ENCODE assay signal across 20 cellular contexts in the genomic region with DNA sequence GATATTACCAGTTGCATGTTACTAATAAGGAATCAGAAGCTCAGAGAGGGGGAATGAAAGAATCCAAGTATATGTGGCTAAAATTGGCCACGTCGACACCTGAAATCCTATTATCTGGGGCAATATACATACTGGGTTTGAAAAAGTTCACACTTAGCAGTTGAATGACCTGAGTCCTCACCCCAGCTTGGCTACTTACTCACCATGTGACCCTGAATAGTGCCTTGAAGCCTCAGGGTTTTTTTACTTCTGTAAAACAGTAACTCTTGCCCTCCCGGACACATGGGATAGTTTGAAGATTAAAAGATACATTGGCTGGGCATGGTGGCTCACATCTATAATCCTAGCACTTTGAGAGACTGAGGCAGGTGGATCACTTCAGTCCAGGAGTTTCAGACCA.
"Had no signal": no experiment of that assay in that cellular context is flagged by ENCODE, and none has a peak within 500 bp of the region (broad histone marks: within the 10 kb centered on the region; RNA-seq: fewer than 3 reads in every experiment).

No MANE protein-coding gene starts in this region.

- H3K4me3 ChIP-seq: esophagus squamous epithelium, gastroesophageal sphincter, lower lobe of right lung, neural progenitor cell, ovary, tibial artery, upper lobe of left lung, vagina had no signal

- ATAC-seq: effector memory CD8-positive, alpha-beta T cell; gastroesophageal sphincter; left colon; lower lobe of right lung; natural killer cell; right cardiac atrium; stimulated activated effector memory CD8-positive, alpha-beta T cell treated with anti-CD3 and anti-CD28 coated beads, Interleukin-12 subunit alpha, Interleukin-12 subunit beta, amount 100 ng/mL, for 72 hours; stimulated activated naive CD8-positive, alpha-beta T cell treated with anti-CD3 and anti-CD28 coated beads, Interleukin-15, Interleukin-2, amounts not matched to agents 100 U/mL and 50 U/mL, for 24 hours had no signal

- DNase-seq: effector memory CD8-positive, alpha-beta T cell; esophagus squamous epithelium; foreskin fibroblast; glutamatergic neuron; islet precursor cell; left colon; lower lobe of right lung; natural killer cell; nucleus accumbens; ovary; right cardiac atrium; stimulated activated CD4-positive, alpha-beta T cell treated with anti-CD3 and anti-CD28 coated beads, Interleukin-4, amount 100 ng/mL, for 1 hour; stimulated activated CD8-positive, alpha-beta memory T cell treated with anti-CD3 and anti-CD28 coated beads, Interleukin-4, amount 100 ng/mL, for 48 hours; stimulated activated naive CD8-positive, alpha-beta T cell treated with anti-CD3 and anti-CD28 coated beads, Interleukin-15, Interleukin-2, amounts not matched to agents 100 U/mL and 50 U/mL, for 24 hours; tibial artery; upper lobe of left lung had no signal
